ENCODE assay signal across 1 cellular context in the genomic region with DNA sequence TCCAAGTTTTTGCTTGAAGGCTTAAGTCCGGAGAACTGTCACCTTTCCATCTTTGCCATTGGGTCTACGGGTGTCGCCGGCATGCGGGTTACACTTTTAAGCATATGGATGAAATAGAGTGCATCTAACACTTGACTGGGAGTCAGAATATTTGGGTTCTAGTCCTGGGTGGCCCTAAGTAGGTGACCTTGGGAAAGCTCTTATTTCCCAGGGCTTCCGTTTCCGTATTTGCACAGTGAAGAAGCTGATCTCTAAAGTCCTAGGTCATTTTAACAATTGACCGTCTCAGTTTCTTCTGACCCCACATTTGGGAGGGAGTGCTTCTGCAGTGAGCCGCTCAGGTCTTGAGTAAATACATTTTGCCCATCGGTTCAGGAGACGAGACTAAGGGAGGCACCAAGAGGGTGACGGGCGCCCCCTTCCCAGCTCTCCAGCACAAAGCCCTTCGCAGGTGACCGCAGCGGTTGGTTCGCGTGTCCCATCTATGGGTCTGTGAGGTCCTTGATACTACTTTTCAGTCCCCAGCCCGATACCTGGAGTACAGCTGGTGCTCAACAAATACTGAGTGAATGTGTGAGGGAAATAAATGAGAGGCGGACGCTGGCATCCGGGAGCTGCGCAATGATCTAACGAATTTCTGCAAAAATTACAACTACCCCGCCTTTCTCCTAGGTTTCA.
A peak's percentile ranks its signal among the peaks of the same experiment; 100 is the strongest.
TF ChIP-seq lines count a peak whose summit lies in the region.

No MANE protein-coding gene starts in this region.

TF ChIP-seq in H1, 55 proteins besides CTCF, POLR2A, EP300 and RAD21 (continued from another document):
- TF ChIP-seq YY1 (IDR thresholded peaks at IDR 0.05; ENCODE audit: low read depth, low read length), result no peak
- no peak for TF ChIP-seq NANOG (IDR thresholded peaks at IDR 0.05; ENCODE audit: insufficient read depth, low read depth, low read length, poor library complexity, severe bottlenecking)
- no peak for TF ChIP-seq SIRT6 (IDR thresholded peaks at IDR 0.05; ENCODE audit: low read length)
- peak; percentile 40 for TF ChIP-seq SAP30 (IDR thresholded peaks at IDR 0.05; ENCODE audit: insufficient read depth, insufficient replicate concordance, low read length)
- no peak for TF ChIP-seq SIX5 (IDR thresholded peaks at IDR 0.05; ENCODE audit: low read depth, low read length)
- TF ChIP-seq POU5F1 (IDR thresholded peaks at IDR 0.05; ENCODE audit: low read depth, low read length), result no peak
- 0 out of 4 replicates have a peak, but pooled peaks of 1 of the 2 experiments have one; percentile 10 for TF ChIP-seq SIN3A (conservative IDR thresholded peaks at IDR 0.05 in 1 of 2, IDR thresholded peaks at IDR 0.05 in 1 of 2; ENCODE audit: low read depth in 1 of 2, low read length in 2 of 2)
- TF ChIP-seq, protein P1, sequence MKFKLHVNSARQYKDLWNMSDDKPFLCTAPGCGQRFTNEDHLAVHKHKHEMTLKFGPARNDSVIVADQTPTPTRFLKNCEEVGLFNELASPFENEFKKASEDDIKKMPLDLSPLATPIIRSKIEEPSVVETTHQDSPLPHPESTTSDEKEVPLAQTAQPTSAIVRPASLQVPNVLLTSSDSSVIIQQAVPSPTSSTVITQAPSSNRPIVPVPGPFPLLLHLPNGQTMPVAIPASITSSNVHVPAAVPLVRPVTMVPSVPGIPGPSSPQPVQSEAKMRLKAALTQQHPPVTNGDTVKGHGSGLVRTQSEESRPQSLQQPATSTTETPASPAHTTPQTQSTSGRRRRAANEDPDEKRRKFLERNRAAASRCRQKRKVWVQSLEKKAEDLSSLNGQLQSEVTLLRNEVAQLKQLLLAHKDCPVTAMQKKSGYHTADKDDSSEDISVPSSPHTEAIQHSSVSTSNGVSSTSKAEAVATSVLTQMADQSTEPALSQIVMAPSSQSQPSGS (IDR thresholded peaks at IDR 0.05; ENCODE audit: low read length), result no peak
- TF ChIP-seq, protein P2, sequence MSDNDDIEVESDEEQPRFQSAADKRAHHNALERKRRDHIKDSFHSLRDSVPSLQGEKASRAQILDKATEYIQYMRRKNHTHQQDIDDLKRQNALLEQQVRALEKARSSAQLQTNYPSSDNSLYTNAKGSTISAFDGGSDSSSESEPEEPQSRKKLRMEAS (IDR thresholded peaks at IDR 0.05), result 0 out of 2 replicates have a peak, but pooled peaks have one; percentile 8
- TF ChIP-seq GABPA (IDR thresholded peaks at IDR 0.05; ENCODE audit: borderline replicate concordance, insufficient read depth, low read length), result no peak
- no peak; the same call in 1 of the 2 replicates for TF ChIP-seq RBBP5 (IDR thresholded peaks at IDR 0.05; ENCODE audit: borderline replicate concordance, low read depth, low read length)
- TF ChIP-seq HDAC2 (IDR thresholded peaks at IDR 0.05; ENCODE audit: borderline replicate concordance in 1 of 2, low read depth in 2 of 2, low read length in 2 of 2), result no peak
- TF ChIP-seq SUZ12 (IDR thresholded peaks at IDR 0.05; ENCODE audit: low read length), result no peak
- no peak for TF ChIP-seq CTBP2 (IDR thresholded peaks at IDR 0.05; ENCODE audit: borderline replicate concordance, insufficient read depth, insufficient read length, low read length)
- TF ChIP-seq ASH2L (IDR thresholded peaks at IDR 0.05; ENCODE audit: low read length), result peak; percentile 87
- no peak for TF ChIP-seq SP2 (IDR thresholded peaks at IDR 0.05; ENCODE audit: low read length)
- no peak; the same call in 1 of the 2 replicates for TF ChIP-seq TBP (IDR thresholded peaks at IDR 0.05; ENCODE audit: low read depth, low read length)
- TF ChIP-seq FOSL1 (IDR thresholded peaks at IDR 0.05; ENCODE audit: insufficient read depth, low read depth, low read length), result no peak
- peak; percentile 3; the same call in 1 of the 2 replicates for TF ChIP-seq TAF1 (IDR thresholded peaks at IDR 0.05; ENCODE audit: low read depth, low read length)
